In the genomic region with DNA sequence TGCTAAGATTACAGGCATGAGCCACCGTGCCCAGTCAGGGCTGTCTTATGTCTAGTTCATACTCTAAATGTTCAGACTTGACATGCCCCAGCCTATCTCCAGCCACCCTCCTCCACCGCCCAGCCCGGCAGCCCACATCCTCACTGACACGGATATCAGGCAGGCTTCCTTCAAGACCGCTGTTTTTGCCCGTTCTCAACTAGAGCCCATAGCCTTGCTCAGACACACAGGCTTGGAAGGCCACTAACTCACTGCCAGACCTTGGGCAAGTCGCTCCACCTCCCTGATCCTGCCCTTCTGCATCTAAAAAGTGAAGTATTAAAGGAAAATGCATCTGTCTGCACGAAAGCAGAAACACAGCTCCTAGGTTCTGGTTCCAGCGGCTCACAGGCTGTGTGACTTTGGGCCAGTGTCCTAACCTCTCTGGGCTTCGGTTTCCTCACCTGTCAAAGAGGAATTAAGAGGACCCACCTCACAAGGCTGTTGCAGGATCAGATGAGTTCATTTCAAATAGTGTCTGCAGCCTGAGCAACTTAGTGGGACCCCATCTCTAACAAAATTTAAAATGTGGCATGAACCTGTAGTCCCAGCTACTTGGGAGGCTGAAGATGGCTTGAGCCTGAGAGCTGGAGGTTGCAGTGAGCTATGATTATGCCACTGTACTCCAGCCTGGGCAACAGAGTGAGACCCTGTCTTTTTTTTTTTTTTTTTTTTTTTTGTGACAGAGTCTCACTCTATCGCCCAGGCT, we compare ENCODE assay signal across 10 cellular contexts. TPM values are rescaled to one million over a fixed set of nuclear protein-coding genes. Genes with fewer than 3 reads are reported as not detected.
DNase-seq lines count a peak whose midpoint lies in the region; ATAC-seq and TF ChIP-seq lines count a peak whose summit lies in the region.
"Had no signal": no experiment of that assay in that cellular context is flagged by ENCODE, and none has a peak within 500 bp of the region (broad histone marks: within the 10 kb centered on the region; RNA-seq: fewer than 3 reads in every experiment).

No MANE protein-coding gene starts in this region.

- intact Hi-C loops in CD14-positive monocyte (cut with micrococcal nuclease), result no loop called here
- intact Hi-C loops in lower lobe of right lung (cut with DNase I), result no loop called here

- H3K4me1 Mint-ChIP-seq in CD14-positive monocyte, result peaks cover 50% of the 10 kb centered on the region
- peaks cover 24% of the 10 kb centered on the region for H3K4me1 Mint-ChIP-seq in activated T-helper 17 cell treated with anti-CD3 and anti-CD28 coated beads, Interleukin-2, amount 50 U/mL, for 72 hours

- H3K27me3 Mint-ChIP-seq in CD14-positive monocyte (ENCODE audit: low read depth in 3 of 3), result peaks cover under 1 to 8% (median 8%) of the 10 kb centered on the region in 3 donors
- H3K27me3 Mint-ChIP-seq in activated T-helper 17 cell treated with anti-CD3 and anti-CD28 coated beads, Interleukin-2, amount 50 U/mL, for 72 hours, result no peaks in the 10 kb centered on the region

- DNase-seq in CD14-positive monocyte (ENCODE audit: low spot score) (no peak), NOMO-1 treated with DMSO at 0.1 percent for 48 hours (lab: John Stamatoyannopoulos, UW; ENCODE audit: unreplicated experiment) (peak; percentile 29), lower lobe of right lung (peak; percentile 60), MG63 (no peak), pons (ENCODE audit: low spot score) (no peak), foreskin fibroblast (no peak), NCI-H345 (lab: John Stamatoyannopoulos, UW) (no peak)

- H3K9me3 Mint-ChIP-seq in CD14-positive monocyte, result peaks cover 4 to 10% (median 5%) of the 10 kb centered on the region in 7 donors
- H3K9me3 Mint-ChIP-seq in activated T-helper 17 cell treated with anti-CD3 and anti-CD28 coated beads, Interleukin-2, amount 50 U/mL, for 72 hours, result no peaks in the 10 kb centered on the region

- H3K4me3 Mint-ChIP-seq in CD14-positive monocyte, result peak overlapping the region; percentile 71 to 84
- peak overlapping the region; percentile 69 for H3K4me3 Mint-ChIP-seq in activated T-helper 17 cell treated with anti-CD3 and anti-CD28 coated beads, Interleukin-2, amount 50 U/mL, for 72 hours

- H3K4me3 ChIP-seq in lower lobe of right lung (peak overlapping the region; percentile 33), MG63 (no peak overlapping the region), foreskin fibroblast (ENCODE audit: low read depth in 1 of 2, low read length in 2 of 2) (no peak overlapping the region)

- no peaks in the 10 kb centered on the region for H3K27me3 ChIP-seq in lower lobe of right lung (ENCODE audit: low read depth)
- no peaks in the 10 kb centered on the region; the same call in 1 of the 2 replicates for H3K27me3 ChIP-seq in MG63

- H3K9me3 ChIP-seq in lower lobe of right lung (no peaks in the 10 kb centered on the region), MG63 (no peaks in the 10 kb centered on the region)

- peaks cover 0 to 3% of the 10 kb centered on the region in 2 donors for H3K36me3 Mint-ChIP-seq in CD14-positive monocyte
- H3K36me3 Mint-ChIP-seq in activated T-helper 17 cell treated with anti-CD3 and anti-CD28 coated beads, Interleukin-2, amount 50 U/mL, for 72 hours (ENCODE audit: low read depth), result no peaks in the 10 kb centered on the region

- H3K36me3 ChIP-seq in lower lobe of right lung (no peaks in the 10 kb centered on the region), MG63 (no peaks in the 10 kb centered on the region)

- peak overlapping the region; percentile 95 to 99 (median 99) for H3K27ac Mint-ChIP-seq in CD14-positive monocyte
- H3K27ac Mint-ChIP-seq in activated T-helper 17 cell treated with anti-CD3 and anti-CD28 coated beads, Interleukin-2, amount 50 U/mL, for 72 hours, result peak overlapping the region; percentile 84

- no peak for TF ChIP-seq CTCF in CD14-positive monocyte (IDR thresholded peaks at IDR 0.05)
- no peak for TF ChIP-seq CTCF in lower lobe of right lung (IDR thresholded peaks at IDR 0.05)
- TF ChIP-seq CTCF in foreskin fibroblast (IDR thresholded peaks at IDR 0.05; ENCODE audit: low read depth, low read length), result no peak

- H3K4me1 ChIP-seq in lower lobe of right lung, result peaks cover 20% of the 10 kb centered on the region

- peak; percentile 44 for ATAC-seq in activated T-helper 17 cell treated with anti-CD3 and anti-CD28 coated beads, Interleukin-2, amount 50 U/mL, for 72 hours (replicated peaks)
- peak; percentile 59 to 62 for ATAC-seq in lower lobe of right lung
- ATAC-seq: HCT116 had no signal

- peak overlapping the region; percentile 77 for H3K27ac ChIP-seq in lower lobe of right lung

RNA-seq across cellular contexts. Expression of a gene that starts 14.5 kb away (rescaled TPM):
- polyA plus RNA-seq in CD14-positive monocyte, result 10 to 100 TPM; 12.0 to 12.1 TPM
- 10 to 100 TPM; 14.7 to 33.0 TPM for total RNA-seq in activated T-helper 17 cell treated with anti-CD3 and anti-CD28 coated beads, Interleukin-2, amount 50 U/mL, for 72 hours
- total RNA-seq in lower lobe of right lung, result 60.6 TPM
- 9.9 and 20.3 TPM in 2 replicates for total RNA-seq in MG63 (2014; rRNA removed; shearing (Covaris generic); ENCODE audit: low replicate concordance)

RNA-seq across cellular contexts. Expression of a gene that starts 45.3 kb away (rescaled TPM):
- not detected for polyA plus RNA-seq in CD14-positive monocyte
- under 1 TPM in 1 of 2 donors, not detected in 1; 0.05 TPM for total RNA-seq in activated T-helper 17 cell treated with anti-CD3 and anti-CD28 coated beads, Interleukin-2, amount 50 U/mL, for 72 hours
- total RNA-seq in lower lobe of right lung, result 7.0 TPM
- not detected in 2 replicates for total RNA-seq in MG63 (2014; rRNA removed; shearing (Covaris generic); ENCODE audit: low replicate concordance)
- total RNA-seq: T-helper 2 cell treated with Interferon-gamma antibody and Interleukin-4, amounts not matched to agents 100 ng/mL and 5 ng/mL, for 36 hours had no signal

Comparison
In these comparisons a context has a peak if more than half of its experiments do, and no peak if none do; other contexts are left out.
1. DNase-seq: peak in NOMO-1 treated with DMSO at 0.1 percent for 48 hours (single experiment) and lower lobe of right lung (single experiment); none in CD14-positive monocyte (single experiment), MG63 (single experiment), pons (single experiment), foreskin fibroblast (0 of 2) and NCI-H345 (single experiment).